ENCODE assay signal across 2 cellular contexts in genomic region chr1:6488602-6489382, GRCh38.
TF ChIP-seq lines count a peak whose summit lies in the region.

No MANE protein-coding gene starts in this region.

TF ChIP-seq in A549, 52 proteins besides CTCF, POLR2A, EP300 and RAD21:
- TF ChIP-seq MAX (IDR thresholded peaks at IDR 0.05) (no peak), HOXA7 (CRISPR knock-in tag; IDR thresholded peaks at IDR 0.05) (no peak), JUN (IDR thresholded peaks at IDR 0.05) (no peak), FOSB (CRISPR knock-in tag; IDR thresholded peaks at IDR 0.05) (no peak), USF2 (IDR thresholded peaks at IDR 0.05) (no peak), NFE2L2 (conservative IDR thresholded peaks at IDR 0.05; ENCODE audit: low read length) (no peak), RCOR1 (IDR thresholded peaks at IDR 0.05; ENCODE audit: low read depth, low read length) (no peak), SREBF2 (IDR thresholded peaks at IDR 0.05) (no peak), CBX2 (IDR thresholded peaks at IDR 0.05; ENCODE audit: borderline replicate concordance, low read depth) (no peak), HOXB5 (CRISPR knock-in tag; IDR thresholded peaks at IDR 0.05) (no peak), BCL3 (IDR thresholded peaks at IDR 0.05) (no peak), TFCP2L1 (CRISPR knock-in tag; IDR thresholded peaks at IDR 0.05) (no peak), ESRRA (IDR thresholded peaks at IDR 0.05; ENCODE audit: borderline replicate concordance, low read length) (no peak)
TF ChIP-seq in A549: peak in this region for 0.

TF ChIP-seq in GM23338, 12 proteins besides CTCF, POLR2A, EP300 and RAD21:
- TF ChIP-seq REST (IDR thresholded peaks at IDR 0.05; ENCODE audit: unreplicated experiment) (no peak), ETS1 (IDR thresholded peaks at IDR 0.05) (no peak)
TF ChIP-seq in GM23338: peak in this region for 0.
